14 cellular contexts compared by ENCODE assay signal in the genomic region with DNA sequence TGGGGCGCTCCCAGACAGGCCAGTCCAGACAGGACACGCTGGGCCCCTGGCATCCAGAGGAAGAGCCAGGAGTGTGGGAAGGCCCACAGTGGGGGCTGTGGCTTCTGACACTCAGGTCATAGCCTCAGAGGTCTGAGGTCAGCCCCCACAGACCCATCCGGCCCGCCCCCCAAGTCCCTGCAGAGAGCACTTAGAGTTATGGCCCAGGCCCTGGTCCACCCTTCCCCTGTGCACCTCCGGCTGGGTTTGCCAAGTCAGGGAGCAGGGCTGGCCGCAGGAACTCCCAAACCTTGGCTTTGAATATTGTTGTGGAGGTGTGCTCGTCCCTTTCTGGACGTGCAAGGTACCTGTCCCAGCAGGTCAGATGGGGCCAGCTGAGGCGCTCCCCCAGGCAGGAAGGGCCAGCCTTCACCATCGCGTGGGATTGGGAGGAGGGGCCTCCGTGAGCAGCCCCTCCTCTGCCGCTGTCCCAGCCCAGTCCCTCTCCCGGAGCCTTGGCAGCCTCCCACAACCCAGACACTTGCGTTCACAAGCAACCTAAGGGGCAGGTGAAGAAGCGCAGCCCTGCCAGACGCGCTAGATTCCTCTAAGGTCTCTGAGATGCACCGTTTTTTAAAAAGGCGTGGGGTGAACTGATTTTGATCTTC.
DNase-seq lines count a peak whose midpoint lies in the region; ATAC-seq, FAIRE-seq and TF ChIP-seq lines count a peak whose summit lies in the region.
"Had no signal": no experiment of that assay in that cellular context is flagged by ENCODE, and none has a peak within 500 bp of the region (broad histone marks: within the 10 kb centered on the region; RNA-seq: fewer than 3 reads in every experiment).

No MANE protein-coding gene starts in this region.

- no peaks in the 10 kb centered on the region for H3K27me3 Mint-ChIP-seq in activated CD8-positive, alpha-beta memory T cell treated with anti-CD3 and anti-CD28 coated beads, Interleukin-2, amount 10 ng/mL, durations not matched to agents 7 days and 5 days
- no peaks in the 10 kb centered on the region for H3K27me3 Mint-ChIP-seq in chondrocyte (ENCODE audit: low read depth)
- no peaks in the 10 kb centered on the region for H3K27me3 Mint-ChIP-seq in stimulated activated memory B cell treated with anti-CD40 and anti-IgM and Interleukin-4, amounts not matched to agents 10 μg/mL and 1 μg/mL and 100 μg/mL, for 72 hours
- H3K27me3 Mint-ChIP-seq: progenitor cell of endocrine pancreas, T-cell had no signal

- no peaks in the 10 kb centered on the region for H3K27me3 ChIP-seq in right cardiac atrium (ENCODE audit: control insufficient read depth, insufficient read depth)
- H3K27me3 ChIP-seq: spleen, upper lobe of right lung had no signal

- intact Hi-C loops in right cardiac atrium (cut with DNase I): no loop called here

- H3K4me3 Mint-ChIP-seq in activated CD8-positive, alpha-beta memory T cell treated with anti-CD3 and anti-CD28 coated beads, Interleukin-2, amount 10 ng/mL, durations not matched to agents 7 days and 5 days: no peak overlapping the region
- H3K4me3 Mint-ChIP-seq in chondrocyte (ENCODE audit: unreplicated experiment): no peak overlapping the region
- peak overlapping the region; percentile 47 for H3K4me3 Mint-ChIP-seq in stimulated activated memory B cell treated with anti-CD40 and anti-IgM and Interleukin-4, amounts not matched to agents 10 μg/mL and 1 μg/mL and 100 μg/mL, for 72 hours
- H3K4me3 Mint-ChIP-seq: H9, T-cell had no signal

- no peak for DNase-seq in activated CD8-positive, alpha-beta memory T cell treated with anti-CD3 and anti-CD28 coated beads, Interleukin-2, amount 10 ng/mL, durations not matched to agents 7 days and 5 days
- DNase-seq in activated CD8-positive, alpha-beta memory T cell treated with anti-CD3 and anti-CD28 coated beads, Interleukin-2, amount 50 U/mL, for 48 hours: no peak
- DNase-seq in RWPE1 (ENCODE audit: low spot score) (peak; percentile 12), chondrocyte (ENCODE audit: low spot score) (peak; percentile 90), right cardiac atrium (no peak), activated gamma-delta T cell (lab: John Stamatoyannopoulos, UW) (no peak), D721Med (ENCODE audit: insufficient read length, low spot score) (no peak)
- DNase-seq: H9, NCI-H146, spleen, upper lobe of right lung had no signal

- no peak for FAIRE-seq in D721Med (lab: Jason Lieb, UNC)

- WGBS in right cardiac atrium: 90% methylated on average over 20 of the region's 20 CpGs

- H3K36me3 Mint-ChIP-seq in activated CD8-positive, alpha-beta memory T cell treated with anti-CD3 and anti-CD28 coated beads, Interleukin-2, amount 10 ng/mL, durations not matched to agents 7 days and 5 days: peaks cover 8% of the 10 kb centered on the region
- H3K36me3 Mint-ChIP-seq in chondrocyte (ENCODE audit: low read depth): peaks cover 11% of the 10 kb centered on the region
- H3K36me3 Mint-ChIP-seq in stimulated activated memory B cell treated with anti-CD40 and anti-IgM and Interleukin-4, amounts not matched to agents 10 μg/mL and 1 μg/mL and 100 μg/mL, for 72 hours: peaks cover 31% of the 10 kb centered on the region

- TF ChIP-seq CTCF in RWPE1 (conservative IDR thresholded peaks at IDR 0.05; ENCODE audit: low read depth) (no peak), chondrocyte (IDR thresholded peaks at IDR 0.05) (no peak), D721Med (IDR thresholded peaks at IDR 0.05; ENCODE audit: insufficient read depth, missing control alignments) (no peak)

- no peaks in the 10 kb centered on the region for H3K9me3 Mint-ChIP-seq in activated CD8-positive, alpha-beta memory T cell treated with anti-CD3 and anti-CD28 coated beads, Interleukin-2, amount 10 ng/mL, durations not matched to agents 7 days and 5 days (ENCODE audit: low read depth)
- H3K9me3 Mint-ChIP-seq in chondrocyte (ENCODE audit: low read depth): no peaks in the 10 kb centered on the region
- H3K9me3 Mint-ChIP-seq in stimulated activated memory B cell treated with anti-CD40 and anti-IgM and Interleukin-4, amounts not matched to agents 10 μg/mL and 1 μg/mL and 100 μg/mL, for 72 hours: no peaks in the 10 kb centered on the region
- H3K9me3 Mint-ChIP-seq: H9, T-cell had no signal

- CTCF ChIA-PET in activated CD8-positive, alpha-beta memory T cell treated with anti-CD3 and anti-CD28 coated beads, Interleukin-2, amount 10 ng/mL, durations not matched to agents 7 days and 5 days (lab: Charles Lee): no interaction called here
- CTCF ChIA-PET in RWPE1 (lab: Yijun Ruan, JAX): interaction anchor here (1.5 kb wide), 1 partner anchor 74 kb away, joined by 4 read pairs; no protein-coding TSS in a partner anchor

- H3K4me3 ChIP-seq in right cardiac atrium (ENCODE audit: low read length): no peak overlapping the region
- H3K4me3 ChIP-seq: spleen, upper lobe of right lung had no signal

- H3K4me1 ChIP-seq in right cardiac atrium (ENCODE audit: control insufficient read depth, insufficient read depth, low read length): no peaks in the 10 kb centered on the region

- peaks cover 67% of the 10 kb centered on the region for H3K4me1 Mint-ChIP-seq in activated CD8-positive, alpha-beta memory T cell treated with anti-CD3 and anti-CD28 coated beads, Interleukin-2, amount 10 ng/mL, durations not matched to agents 7 days and 5 days
- H3K4me1 Mint-ChIP-seq in chondrocyte (ENCODE audit: low read depth): peaks cover 3% of the 10 kb centered on the region
- peaks cover 69% of the 10 kb centered on the region for H3K4me1 Mint-ChIP-seq in stimulated activated memory B cell treated with anti-CD40 and anti-IgM and Interleukin-4, amounts not matched to agents 10 μg/mL and 1 μg/mL and 100 μg/mL, for 72 hours

- H3K27ac ChIP-seq in RWPE1 (peak overlapping the region; percentile 62), right cardiac atrium (ENCODE audit: low read length) (no peak overlapping the region)
- H3K27ac ChIP-seq: upper lobe of right lung had no signal

- no peaks in the 10 kb centered on the region for H3K9me3 ChIP-seq in right cardiac atrium (ENCODE audit: control insufficient read depth, low read length)
- H3K9me3 ChIP-seq: spleen, upper lobe of right lung had no signal

- H3K27ac Mint-ChIP-seq in activated CD8-positive, alpha-beta memory T cell treated with anti-CD3 and anti-CD28 coated beads, Interleukin-2, amount 10 ng/mL, durations not matched to agents 7 days and 5 days: peak overlapping the region; percentile 85
- no peak overlapping the region for H3K27ac Mint-ChIP-seq in chondrocyte (ENCODE audit: unreplicated experiment)
- peak overlapping the region; percentile 94 for H3K27ac Mint-ChIP-seq in stimulated activated memory B cell treated with anti-CD40 and anti-IgM and Interleukin-4, amounts not matched to agents 10 μg/mL and 1 μg/mL and 100 μg/mL, for 72 hours
- H3K27ac Mint-ChIP-seq: progenitor cell of endocrine pancreas, T-cell had no signal

- ATAC-seq in activated CD8-positive, alpha-beta memory T cell treated with anti-CD3 and anti-CD28 coated beads, Interleukin-2, amount 10 ng/mL, durations not matched to agents 7 days and 5 days: no peak
- ATAC-seq in stimulated activated memory B cell treated with anti-CD40 and anti-IgM and Interleukin-4, amounts not matched to agents 10 μg/mL and 1 μg/mL and 100 μg/mL, for 72 hours: peak; percentile 0
- ATAC-seq in right cardiac atrium: no peak
- ATAC-seq: T-cell had no signal

- POLR2A ChIA-PET in RWPE1 (lab: Yijun Ruan, JAX; ENCODE audit: low non-redundant PET): no interaction called here

Comparison
In these comparisons a context has a peak if more than half of its experiments do, and no peak if none do; other contexts are left out.
1. DNase-seq: peak in RWPE1 (single experiment) and chondrocyte (single experiment); none in activated CD8-positive, alpha-beta memory T cell treated with anti-CD3 and anti-CD28 coated beads, Interleukin-2, amount 10 ng/mL, durations not matched to agents 7 days and 5 days (single experiment), activated CD8-positive, alpha-beta memory T cell treated with anti-CD3 and anti-CD28 coated beads, Interleukin-2, amount 50 U/mL, for 48 hours (single experiment), right cardiac atrium (0 of 3), activated gamma-delta T cell (single experiment) and D721Med (single experiment).